1 cellular context compared by ENCODE assay signal in the genomic region with DNA sequence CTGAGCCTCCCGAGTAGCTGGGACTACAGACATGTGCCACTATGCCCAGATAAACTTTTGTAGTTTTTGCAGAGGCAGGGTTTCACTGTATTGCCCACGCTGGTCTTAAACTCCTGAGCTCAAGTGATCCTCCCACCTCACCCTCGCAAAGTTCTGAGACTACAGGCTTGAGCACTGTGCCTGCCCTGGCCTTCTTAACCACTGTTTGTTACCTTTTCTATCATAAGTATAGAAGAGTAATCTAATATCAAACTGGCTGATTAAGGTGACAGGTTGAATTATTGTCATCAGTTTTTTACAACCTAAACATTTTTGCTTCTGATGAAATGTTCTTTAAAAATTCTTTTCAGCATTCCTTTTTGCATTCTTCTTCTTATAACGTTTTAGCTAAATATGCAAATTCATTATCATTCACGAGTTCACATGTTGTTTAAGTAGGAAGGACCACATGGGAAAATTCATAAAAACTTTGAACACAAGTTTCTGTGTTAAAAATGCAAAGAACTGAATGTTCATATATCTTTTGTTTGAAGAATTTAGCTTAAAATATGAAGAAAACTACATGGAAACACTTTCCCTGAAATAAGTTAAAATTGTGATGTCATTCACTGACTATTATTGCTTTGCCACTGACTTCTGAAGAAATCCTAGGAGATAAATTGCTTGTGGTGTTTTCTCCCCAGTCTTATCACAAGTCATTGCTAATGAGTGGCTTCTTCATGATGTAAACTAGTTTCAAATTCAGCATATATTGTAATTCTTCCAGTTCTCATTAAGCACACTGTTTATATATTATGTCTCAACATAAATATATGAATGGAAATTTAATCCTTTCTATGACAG.
A peak's percentile ranks its signal among the peaks of the same experiment; 100 is the strongest.
TF ChIP-seq lines count a peak whose summit lies in the region.

No MANE protein-coding gene starts in this region.

TF ChIP-seq in K562, 482 proteins besides CTCF, POLR2A, EP300 and RAD21 (continued from another document and continues in another):
- TF ChIP-seq NCOA6 (IDR thresholded peaks at IDR 0.05) (no peak), DMBX1 (CRISPR knock-in tag; IDR thresholded peaks at IDR 0.05; ENCODE audit: borderline replicate concordance) (no peak), DDX20 (tag; IDR thresholded peaks at IDR 0.05; ENCODE audit: low read depth) (no peak), SMARCA5 (IDR thresholded peaks at IDR 0.05) (no peak), SMARCA4 (IDR thresholded peaks at IDR 0.05) (0 out of 2 replicates have a peak, but pooled peaks have one; percentile 33), ATF1 (CRISPR knock-in tag; IDR thresholded peaks at IDR 0.05) (no peak), ATF1 (tag; IDR thresholded peaks at IDR 0.05) (peak; percentile 43), FOXJ3 (CRISPR knock-in tag; IDR thresholded peaks at IDR 0.05) (no peak), LARP7 (IDR thresholded peaks at IDR 0.05) (no peak), NONO (IDR thresholded peaks at IDR 0.05; ENCODE audit: low read depth in 2 of 2, low read length in 1 of 2) (no peak), MTF1 (CRISPR knock-in tag; IDR thresholded peaks at IDR 0.05; ENCODE audit: borderline replicate concordance) (no peak), KDM5B (IDR thresholded peaks at IDR 0.05; ENCODE audit: insufficient replicate concordance, low read depth, low read length) (no peak), SMAD3 (CRISPR knock-in tag; conservative IDR thresholded peaks at IDR 0.05) (no peak), MBD2 (IDR thresholded peaks at IDR 0.05; ENCODE audit: borderline replicate concordance, low read depth) (no peak), ZKSCAN8 (CRISPR knock-in tag; IDR thresholded peaks at IDR 0.05) (no peak), ZNF644 (tag; IDR thresholded peaks at IDR 0.05; ENCODE audit: low read depth) (no peak), FOXJ2 (tag; IDR thresholded peaks at IDR 0.05) (no peak), ZC3H4 (CRISPR knock-in tag; IDR thresholded peaks at IDR 0.05; ENCODE audit: borderline replicate concordance) (no peak), MYBL2 (IDR thresholded peaks at IDR 0.05; ENCODE audit: low read depth) (no peak), MYBL2 (CRISPR knock-in tag; IDR thresholded peaks at IDR 0.05; ENCODE audit: borderline replicate concordance) (no peak), CCNT2 (IDR thresholded peaks at IDR 0.05; ENCODE audit: borderline replicate concordance, extremely low read depth, insufficient read length, low read depth, low read length) (no peak), ADNP (tag; IDR thresholded peaks at IDR 0.05) (0 out of 2 replicates have a peak, but pooled peaks have one; percentile 17), ZNF507 (tag; conservative IDR thresholded peaks at IDR 0.05) (no peak), ZNF785 (CRISPR knock-in tag; IDR thresholded peaks at IDR 0.05) (no peak), SRSF3 (IDR thresholded peaks at IDR 0.05; ENCODE audit: insufficient read depth, low read length) (no peak), CREM (IDR thresholded peaks at IDR 0.05; ENCODE audit: low read depth) (peak; percentile 33; the same call in 1 of the 2 replicates), ARID1B (IDR thresholded peaks at IDR 0.05) (peak; percentile 13; the same call in 1 of the 2 replicates), TCFL5 (CRISPR knock-in tag; conservative IDR thresholded peaks at IDR 0.05) (no peak), ZNF316 (IDR thresholded peaks at IDR 0.05) (peak; percentile 77), ATF7 (IDR thresholded peaks at IDR 0.05) (peak; percentile 78), ZNF239 (CRISPR knock-in tag; IDR thresholded peaks at IDR 0.05) (no peak), PML (IDR thresholded peaks at IDR 0.05; ENCODE audit: low read length) (no peak)
- TF ChIP-seq, protein P1, sequence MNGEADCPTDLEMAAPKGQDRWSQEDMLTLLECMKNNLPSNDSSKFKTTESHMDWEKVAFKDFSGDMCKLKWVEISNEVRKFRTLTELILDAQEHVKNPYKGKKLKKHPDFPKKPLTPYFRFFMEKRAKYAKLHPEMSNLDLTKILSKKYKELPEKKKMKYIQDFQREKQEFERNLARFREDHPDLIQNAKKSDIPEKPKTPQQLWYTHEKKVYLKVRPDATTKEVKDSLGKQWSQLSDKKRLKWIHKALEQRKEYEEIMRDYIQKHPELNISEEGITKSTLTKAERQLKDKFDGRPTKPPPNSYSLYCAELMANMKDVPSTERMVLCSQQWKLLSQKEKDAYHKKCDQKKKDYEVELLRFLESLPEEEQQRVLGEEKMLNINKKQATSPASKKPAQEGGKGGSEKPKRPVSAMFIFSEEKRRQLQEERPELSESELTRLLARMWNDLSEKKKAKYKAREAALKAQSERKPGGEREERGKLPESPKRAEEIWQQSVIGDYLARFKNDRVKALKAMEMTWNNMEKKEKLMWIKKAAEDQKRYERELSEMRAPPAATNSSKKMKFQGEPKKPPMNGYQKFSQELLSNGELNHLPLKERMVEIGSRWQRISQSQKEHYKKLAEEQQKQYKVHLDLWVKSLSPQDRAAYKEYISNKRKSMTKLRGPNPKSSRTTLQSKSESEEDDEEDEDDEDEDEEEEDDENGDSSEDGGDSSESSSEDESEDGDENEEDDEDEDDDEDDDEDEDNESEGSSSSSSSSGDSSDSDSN (IDR thresholded peaks at IDR 0.05; ENCODE audit: borderline replicate concordance in 1 of 2, low read depth in 2 of 2, low read length in 2 of 2) = no peak
- TF ChIP-seq, protein P2, sequence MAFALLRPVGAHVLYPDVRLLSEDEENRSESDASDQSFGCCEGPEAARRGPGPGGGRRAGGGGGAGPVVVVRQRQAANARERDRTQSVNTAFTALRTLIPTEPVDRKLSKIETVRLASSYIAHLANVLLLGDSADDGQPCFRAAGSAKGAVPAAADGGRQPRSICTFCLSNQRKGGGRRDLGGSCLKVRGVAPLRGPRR (CRISPR knock-in tag; IDR thresholded peaks at IDR 0.05) = no peak
- TF ChIP-seq, protein P3, sequence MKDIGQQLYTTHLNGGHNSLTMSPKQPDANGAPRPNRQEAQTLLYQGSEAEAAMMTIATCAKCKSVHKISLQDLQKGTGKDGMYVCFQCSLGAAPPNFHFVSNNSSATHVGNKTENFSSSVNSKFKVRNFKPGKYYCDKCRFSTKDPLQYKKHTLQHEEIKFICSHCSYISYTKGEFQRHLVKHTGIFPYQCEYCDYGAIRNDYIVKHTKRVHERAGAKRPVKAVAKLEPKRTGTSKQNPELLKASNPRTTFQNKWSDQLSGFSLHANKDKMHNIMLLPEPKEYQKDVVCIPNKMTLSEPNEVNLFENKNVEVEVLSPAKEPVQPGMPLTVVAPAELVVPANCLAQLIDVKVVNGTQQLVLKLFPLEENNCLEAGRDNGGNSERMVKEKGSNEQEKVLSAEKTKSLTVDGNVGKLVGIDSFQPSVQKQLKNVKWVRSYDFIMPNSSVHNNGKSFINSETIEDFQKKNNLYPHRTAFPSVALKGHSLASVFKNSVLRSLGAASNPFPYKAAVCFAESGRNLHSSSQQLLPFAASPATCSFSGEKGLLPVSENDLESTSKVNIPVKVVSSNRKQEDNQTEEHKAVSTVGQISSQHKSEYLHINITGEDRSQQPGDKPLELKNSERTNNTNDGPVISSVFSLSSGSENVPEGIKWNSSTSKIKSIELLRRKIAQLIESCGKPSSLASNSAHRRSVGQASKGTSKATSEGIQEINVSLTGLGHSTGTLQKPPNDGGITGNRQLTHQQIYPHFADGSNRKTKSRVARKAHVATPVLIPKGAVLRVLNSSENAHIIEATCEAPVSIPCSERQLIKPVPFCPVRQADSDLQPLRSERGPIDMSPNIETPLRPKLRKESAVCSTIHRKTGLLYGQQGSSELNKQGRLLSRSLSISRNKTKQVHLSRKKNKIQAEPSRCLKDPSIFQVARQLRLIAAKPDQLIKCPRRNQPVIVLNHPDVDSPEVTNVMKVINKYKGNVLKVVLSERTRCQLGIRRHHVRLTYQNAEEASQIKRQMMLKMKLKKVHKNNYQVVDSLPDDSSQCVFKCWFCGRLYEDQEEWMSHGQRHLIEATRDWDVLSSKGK (CRISPR knock-in tag; IDR thresholded peaks at IDR 0.05) = no peak
- TF ChIP-seq, protein P4, sequence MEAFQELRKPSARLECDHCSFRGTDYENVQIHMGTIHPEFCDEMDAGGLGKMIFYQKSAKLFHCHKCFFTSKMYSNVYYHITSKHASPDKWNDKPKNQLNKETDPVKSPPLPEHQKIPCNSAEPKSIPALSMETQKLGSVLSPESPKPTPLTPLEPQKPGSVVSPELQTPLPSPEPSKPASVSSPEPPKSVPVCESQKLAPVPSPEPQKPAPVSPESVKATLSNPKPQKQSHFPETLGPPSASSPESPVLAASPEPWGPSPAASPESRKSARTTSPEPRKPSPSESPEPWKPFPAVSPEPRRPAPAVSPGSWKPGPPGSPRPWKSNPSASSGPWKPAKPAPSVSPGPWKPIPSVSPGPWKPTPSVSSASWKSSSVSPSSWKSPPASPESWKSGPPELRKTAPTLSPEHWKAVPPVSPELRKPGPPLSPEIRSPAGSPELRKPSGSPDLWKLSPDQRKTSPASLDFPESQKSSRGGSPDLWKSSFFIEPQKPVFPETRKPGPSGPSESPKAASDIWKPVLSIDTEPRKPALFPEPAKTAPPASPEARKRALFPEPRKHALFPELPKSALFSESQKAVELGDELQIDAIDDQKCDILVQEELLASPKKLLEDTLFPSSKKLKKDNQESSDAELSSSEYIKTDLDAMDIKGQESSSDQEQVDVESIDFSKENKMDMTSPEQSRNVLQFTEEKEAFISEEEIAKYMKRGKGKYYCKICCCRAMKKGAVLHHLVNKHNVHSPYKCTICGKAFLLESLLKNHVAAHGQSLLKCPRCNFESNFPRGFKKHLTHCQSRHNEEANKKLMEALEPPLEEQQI (IDR thresholded peaks at IDR 0.05) = 0 out of 2 replicates have a peak, but pooled peaks have one; percentile 12
- TF ChIP-seq, protein P5, sequence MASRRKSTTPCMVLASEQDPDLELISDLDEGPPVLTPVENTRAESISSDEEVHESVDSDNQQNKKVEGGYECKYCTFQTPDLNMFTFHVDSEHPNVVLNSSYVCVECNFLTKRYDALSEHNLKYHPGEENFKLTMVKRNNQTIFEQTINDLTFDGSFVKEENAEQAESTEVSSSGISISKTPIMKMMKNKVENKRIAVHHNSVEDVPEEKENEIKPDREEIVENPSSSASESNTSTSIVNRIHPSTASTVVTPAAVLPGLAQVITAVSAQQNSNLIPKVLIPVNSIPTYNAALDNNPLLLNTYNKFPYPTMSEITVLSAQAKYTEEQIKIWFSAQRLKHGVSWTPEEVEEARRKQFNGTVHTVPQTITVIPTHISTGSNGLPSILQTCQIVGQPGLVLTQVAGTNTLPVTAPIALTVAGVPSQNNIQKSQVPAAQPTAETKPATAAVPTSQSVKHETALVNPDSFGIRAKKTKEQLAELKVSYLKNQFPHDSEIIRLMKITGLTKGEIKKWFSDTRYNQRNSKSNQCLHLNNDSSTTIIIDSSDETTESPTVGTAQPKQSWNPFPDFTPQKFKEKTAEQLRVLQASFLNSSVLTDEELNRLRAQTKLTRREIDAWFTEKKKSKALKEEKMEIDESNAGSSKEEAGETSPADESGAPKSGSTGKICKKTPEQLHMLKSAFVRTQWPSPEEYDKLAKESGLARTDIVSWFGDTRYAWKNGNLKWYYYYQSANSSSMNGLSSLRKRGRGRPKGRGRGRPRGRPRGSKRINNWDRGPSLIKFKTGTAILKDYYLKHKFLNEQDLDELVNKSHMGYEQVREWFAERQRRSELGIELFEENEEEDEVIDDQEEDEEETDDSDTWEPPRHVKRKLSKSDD (conservative IDR thresholded peaks at IDR 0.05; ENCODE audit: low read length) = no peak
- TF ChIP-seq, protein P6, sequence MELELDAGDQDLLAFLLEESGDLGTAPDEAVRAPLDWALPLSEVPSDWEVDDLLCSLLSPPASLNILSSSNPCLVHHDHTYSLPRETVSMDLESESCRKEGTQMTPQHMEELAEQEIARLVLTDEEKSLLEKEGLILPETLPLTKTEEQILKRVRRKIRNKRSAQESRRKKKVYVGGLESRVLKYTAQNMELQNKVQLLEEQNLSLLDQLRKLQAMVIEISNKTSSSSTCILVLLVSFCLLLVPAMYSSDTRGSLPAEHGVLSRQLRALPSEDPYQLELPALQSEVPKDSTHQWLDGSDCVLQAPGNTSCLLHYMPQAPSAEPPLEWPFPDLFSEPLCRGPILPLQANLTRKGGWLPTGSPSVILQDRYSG (tag; conservative IDR thresholded peaks at IDR 0.05; ENCODE audit: low read depth) = no peak
- TF ChIP-seq, protein P7, sequence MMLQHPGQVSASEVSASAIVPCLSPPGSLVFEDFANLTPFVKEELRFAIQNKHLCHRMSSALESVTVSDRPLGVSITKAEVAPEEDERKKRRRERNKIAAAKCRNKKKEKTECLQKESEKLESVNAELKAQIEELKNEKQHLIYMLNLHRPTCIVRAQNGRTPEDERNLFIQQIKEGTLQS (IDR thresholded peaks at IDR 0.05) = peak; percentile 68
- TF ChIP-seq, protein P7 (CRISPR knock-in tag; conservative IDR thresholded peaks at IDR 0.05) = no peak
- TF ChIP-seq, protein P8, sequence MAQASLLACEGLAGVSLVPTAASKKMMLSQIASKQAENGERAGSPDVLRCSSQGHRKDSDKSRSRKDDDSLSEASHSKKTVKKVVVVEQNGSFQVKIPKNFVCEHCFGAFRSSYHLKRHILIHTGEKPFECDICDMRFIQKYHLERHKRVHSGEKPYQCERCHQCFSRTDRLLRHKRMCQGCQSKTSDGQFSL (CRISPR knock-in tag; IDR thresholded peaks at IDR 0.05) = no peak
- TF ChIP-seq, protein P8 (tag; IDR thresholded peaks at IDR 0.05) = no peak
- TF ChIP-seq, protein P9, sequence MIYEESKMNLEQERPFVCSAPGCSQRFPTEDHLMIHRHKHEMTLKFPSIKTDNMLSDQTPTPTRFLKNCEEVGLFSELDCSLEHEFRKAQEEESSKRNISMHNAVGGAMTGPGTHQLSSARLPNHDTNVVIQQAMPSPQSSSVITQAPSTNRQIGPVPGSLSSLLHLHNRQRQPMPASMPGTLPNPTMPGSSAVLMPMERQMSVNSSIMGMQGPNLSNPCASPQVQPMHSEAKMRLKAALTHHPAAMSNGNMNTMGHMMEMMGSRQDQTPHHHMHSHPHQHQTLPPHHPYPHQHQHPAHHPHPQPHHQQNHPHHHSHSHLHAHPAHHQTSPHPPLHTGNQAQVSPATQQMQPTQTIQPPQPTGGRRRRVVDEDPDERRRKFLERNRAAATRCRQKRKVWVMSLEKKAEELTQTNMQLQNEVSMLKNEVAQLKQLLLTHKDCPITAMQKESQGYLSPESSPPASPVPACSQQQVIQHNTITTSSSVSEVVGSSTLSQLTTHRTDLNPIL (CRISPR knock-in tag; IDR thresholded peaks at IDR 0.05) = no peak
- TF ChIP-seq, protein P10, sequence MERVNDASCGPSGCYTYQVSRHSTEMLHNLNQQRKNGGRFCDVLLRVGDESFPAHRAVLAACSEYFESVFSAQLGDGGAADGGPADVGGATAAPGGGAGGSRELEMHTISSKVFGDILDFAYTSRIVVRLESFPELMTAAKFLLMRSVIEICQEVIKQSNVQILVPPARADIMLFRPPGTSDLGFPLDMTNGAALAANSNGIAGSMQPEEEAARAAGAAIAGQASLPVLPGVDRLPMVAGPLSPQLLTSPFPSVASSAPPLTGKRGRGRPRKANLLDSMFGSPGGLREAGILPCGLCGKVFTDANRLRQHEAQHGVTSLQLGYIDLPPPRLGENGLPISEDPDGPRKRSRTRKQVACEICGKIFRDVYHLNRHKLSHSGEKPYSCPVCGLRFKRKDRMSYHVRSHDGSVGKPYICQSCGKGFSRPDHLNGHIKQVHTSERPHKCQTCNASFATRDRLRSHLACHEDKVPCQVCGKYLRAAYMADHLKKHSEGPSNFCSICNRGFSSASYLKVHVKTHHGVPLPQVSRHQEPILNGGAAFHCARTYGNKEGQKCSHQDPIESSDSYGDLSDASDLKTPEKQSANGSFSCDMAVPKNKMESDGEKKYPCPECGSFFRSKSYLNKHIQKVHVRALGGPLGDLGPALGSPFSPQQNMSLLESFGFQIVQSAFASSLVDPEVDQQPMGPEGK (CRISPR knock-in tag; IDR thresholded peaks at IDR 0.05; ENCODE audit: borderline replicate concordance) = no peak
